1 cellular context compared by ENCODE assay signal in the genomic region with DNA sequence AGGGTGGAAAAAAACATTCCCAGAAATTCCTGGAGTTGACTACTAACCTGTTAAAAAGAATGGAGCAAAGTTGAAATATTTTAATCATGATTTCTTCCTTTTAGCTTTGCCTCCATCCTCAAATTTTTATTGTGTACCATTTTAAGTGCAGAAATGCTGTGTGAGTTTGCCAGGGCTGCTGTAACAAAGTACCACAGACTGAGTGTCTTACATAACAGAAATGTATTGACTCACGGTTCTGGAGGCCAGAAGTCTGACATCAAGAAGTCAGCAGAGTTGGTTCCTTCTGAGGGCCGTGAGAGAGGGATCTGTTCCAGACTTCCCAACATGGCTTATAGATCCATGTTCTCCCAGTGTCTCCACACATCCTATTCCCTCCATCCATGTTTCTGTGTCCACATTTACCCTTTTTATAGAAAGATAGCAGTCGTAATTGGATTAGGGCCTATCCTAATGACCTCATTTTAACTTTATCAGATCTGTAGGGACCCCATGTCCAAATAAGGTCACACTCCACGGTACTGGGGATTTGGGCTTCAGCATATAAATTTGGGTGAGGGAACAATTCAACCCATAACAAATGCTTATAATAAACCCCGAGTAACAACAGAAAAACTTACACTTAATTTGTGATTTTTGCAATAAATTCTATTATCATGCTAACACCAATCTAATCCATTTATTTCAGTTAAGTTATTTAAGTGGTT.
TF ChIP-seq lines count a peak whose summit lies in the region.

No MANE protein-coding gene starts in this region.

TF ChIP-seq in SK-N-SH treated with all-trans-retinoic acid at 6 μM for 48 hours, 23 proteins besides CTCF, POLR2A, EP300 and RAD21 (continued from another document):
- TF ChIP-seq TSHZ2 (CRISPR knock-in tag; IDR thresholded peaks at IDR 0.05) = no peak
- no peak for TF ChIP-seq ISL1 (CRISPR knock-in tag; IDR thresholded peaks at IDR 0.05)
